Comparison of ENCODE assay signal across 13 cellular contexts in the genomic region with DNA sequence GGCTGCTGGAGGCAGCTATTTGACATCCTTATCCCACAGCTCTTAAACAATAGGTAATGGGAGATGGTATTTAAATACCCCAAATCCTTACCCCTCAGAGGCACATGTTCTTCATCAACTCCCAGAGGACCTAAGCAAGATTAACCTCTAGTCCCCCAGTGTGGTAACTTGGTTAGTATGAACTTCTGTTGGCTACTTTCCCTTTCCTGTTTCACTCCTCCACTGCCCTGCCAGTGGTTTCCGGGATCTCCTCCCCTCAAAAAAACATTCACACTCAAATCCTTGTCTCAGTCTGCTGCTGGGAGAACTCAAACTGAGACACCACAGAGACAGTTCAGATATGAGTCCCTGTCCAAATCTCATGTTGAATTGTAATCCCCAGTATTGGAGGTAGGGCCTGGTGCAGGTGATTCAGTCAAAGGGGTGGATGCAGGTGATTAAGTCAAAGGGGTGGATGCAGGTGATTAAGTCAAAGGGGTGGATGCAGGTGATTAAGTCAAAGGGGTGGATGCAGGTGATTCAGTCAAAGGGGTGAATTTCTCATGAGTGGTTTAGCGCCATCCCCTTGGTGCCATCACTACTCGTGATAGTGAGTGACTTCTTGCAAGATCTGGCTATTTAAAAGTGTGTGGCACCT.
"Had no signal": no experiment of that assay in that cellular context is flagged by ENCODE, and none has a peak within 500 bp of the region (broad histone marks: within the 10 kb centered on the region; RNA-seq: fewer than 3 reads in every experiment).

No MANE protein-coding gene starts in this region.

- H3K9me3 Mint-ChIP-seq: activated naive CD4-positive, alpha-beta T cell treated with anti-CD3 and anti-CD28 coated beads, Interleukin-2, amount 50 U/mL, for 72 hours; endodermal cell; natural killer cell; T-helper 1 cell treated with Interleukin-12 subunit alpha and Interleukin-12 subunit beta and Interleukin-4 antibody, amounts not matched to agents 30 μg/mL and 1 μg/mL, for 36 hours had no signal

- H3K27me3 ChIP-seq: adrenal gland, cardiac muscle cell, dorsolateral prefrontal cortex, esophagus muscularis mucosa had no signal

- ATAC-seq: natural killer cell; stimulated activated naive B cell treated with anti-CD40 and anti-IgM and Interleukin-4, amounts not matched to agents 10 μg/mL and 1 μg/mL and 100 μg/mL, for 72 hours had no signal

- DNase-seq: activated CD4-positive, CD25-positive, alpha-beta regulatory T cell treated with anti-CD3 and anti-CD28 coated beads, Interleukin-2, amount 50 U/mL, for 72 hours; activated gamma-delta T cell treated with Interleukin-2 at 50 U/mL for 16 hours; adrenal gland; dorsolateral prefrontal cortex; endodermal cell; natural killer cell; retina; stimulated activated naive B cell treated with anti-CD40 and anti-IgM and Interleukin-4, amounts not matched to agents 10 μg/mL and 1 μg/mL and 100 μg/mL, for 72 hours had no signal

- H3K9me3 ChIP-seq: adrenal gland, esophagus muscularis mucosa had no signal

- H3K36me3 Mint-ChIP-seq: activated naive CD4-positive, alpha-beta T cell treated with anti-CD3 and anti-CD28 coated beads, Interleukin-2, amount 50 U/mL, for 72 hours; natural killer cell had no signal

- H3K36me3 ChIP-seq: adrenal gland, cardiac muscle cell, esophagus muscularis mucosa had no signal

- H3K4me1 Mint-ChIP-seq: natural killer cell; stimulated activated naive B cell treated with anti-CD40 and anti-IgM and Interleukin-4, amounts not matched to agents 10 μg/mL and 1 μg/mL and 100 μg/mL, for 72 hours had no signal

- H3K4me3 ChIP-seq: adrenal gland, cardiac muscle cell, dorsolateral prefrontal cortex, esophagus muscularis mucosa had no signal

- H3K27ac ChIP-seq: adrenal gland, cardiac muscle cell, dorsolateral prefrontal cortex, esophagus muscularis mucosa, VCaP had no signal

- H3K27ac Mint-ChIP-seq: activated naive CD4-positive, alpha-beta T cell treated with anti-CD3 and anti-CD28 coated beads, Interleukin-2, amount 50 U/mL, for 72 hours; endodermal cell; natural killer cell; stimulated activated naive B cell treated with anti-CD40 and anti-IgM and Interleukin-4, amounts not matched to agents 10 μg/mL and 1 μg/mL and 100 μg/mL, for 72 hours; T-helper 1 cell treated with Interleukin-12 subunit alpha and Interleukin-12 subunit beta and Interleukin-4 antibody, amounts not matched to agents 30 μg/mL and 1 μg/mL, for 36 hours had no signal

- H3K4me1 ChIP-seq: adrenal gland, esophagus muscularis mucosa had no signal

- H3K4me3 Mint-ChIP-seq: endodermal cell; natural killer cell; stimulated activated naive B cell treated with anti-CD40 and anti-IgM and Interleukin-4, amounts not matched to agents 10 μg/mL and 1 μg/mL and 100 μg/mL, for 72 hours; T-helper 1 cell treated with Interleukin-12 subunit alpha and Interleukin-12 subunit beta and Interleukin-4 antibody, amounts not matched to agents 30 μg/mL and 1 μg/mL, for 36 hours had no signal
